In genomic region chr15:45298964-45299378, GRCh38 we compare ENCODE assay signal across 1 cellular context.
A peak's percentile ranks its signal among the peaks of the same experiment; 100 is the strongest.
TF ChIP-seq lines count a peak whose summit lies in the region.
"Not testable (repeated sequence)": the region's sequence is repeated elsewhere in the genome, so short reads cannot be mapped to it uniquely, and the experiment has no call there.

No MANE protein-coding gene starts in this region.

TF ChIP-seq in HepG2, 621 proteins besides CTCF, POLR2A, EP300 and RAD21 (continued from another document and continues in another):
- TF ChIP-seq ZNF644 (CRISPR knock-in tag; IDR thresholded peaks at IDR 0.05; ENCODE audit: low read depth), result peak; percentile 74; the same call in 1 of the 2 replicates
- 0 out of 2 replicates have a peak, but pooled peaks have one; percentile 45 for TF ChIP-seq KAT7 (CRISPR knock-in tag; IDR thresholded peaks at IDR 0.05; ENCODE audit: borderline replicate concordance)
- TF ChIP-seq TP53 (CRISPR knock-in tag; conservative IDR thresholded peaks at IDR 0.05), result 0 out of 2 replicates have a peak, but pooled peaks have one; percentile 51
- peak; percentile 59; the same call in 1 of the 2 replicates for TF ChIP-seq HDAC2 (CRISPR knock-in tag; IDR thresholded peaks at IDR 0.05)
- TF ChIP-seq TCF7 (IDR thresholded peaks at IDR 0.05; ENCODE audit: low read depth), result peak; percentile 42
- peak; percentile 65; the same call in 1 of the 2 replicates for TF ChIP-seq ZMYM3 (CRISPR knock-in tag; IDR thresholded peaks at IDR 0.05)
- peak; percentile 21; the same call in 1 of the 2 replicates for TF ChIP-seq TFDP1 (CRISPR knock-in tag; IDR thresholded peaks at IDR 0.05; ENCODE audit: borderline replicate concordance)
- peak; percentile 69; the same call in 1 of the 2 replicates for TF ChIP-seq RCOR2 (CRISPR knock-in tag; IDR thresholded peaks at IDR 0.05)
- TF ChIP-seq KLF16 (CRISPR knock-in tag; IDR thresholded peaks at IDR 0.05), result peak in 1 of 2 experiments; percentile 64; a peak in 1 of 4 replicates
- peak; percentile 46; the same call in 1 of the 2 replicates for TF ChIP-seq SP5 (CRISPR knock-in tag; IDR thresholded peaks at IDR 0.05; ENCODE audit: borderline replicate concordance, low read depth)
- 0 out of 2 replicates have a peak, but pooled peaks have one; percentile 68 for TF ChIP-seq WIZ (CRISPR knock-in tag; IDR thresholded peaks at IDR 0.05)
- TF ChIP-seq ARID4A (CRISPR knock-in tag; IDR thresholded peaks at IDR 0.05; ENCODE audit: borderline replicate concordance), result peak; percentile 48; the same call in 1 of the 2 replicates
- TF ChIP-seq RXRB (CRISPR knock-in tag; IDR thresholded peaks at IDR 0.05; ENCODE audit: borderline replicate concordance), result peak; percentile 84
- not testable (repeated sequence) for TF ChIP-seq NONO (IDR thresholded peaks at IDR 0.05); HNF1A (IDR thresholded peaks at IDR 0.05; ENCODE audit: low read depth)
- TF ChIP-seq NONO (CRISPR knock-in tag; conservative IDR thresholded peaks at IDR 0.05), result 0 out of 2 replicates have a peak, but pooled peaks have one; percentile 45
- peak; percentile 62; the same call in 1 of the 2 replicates for TF ChIP-seq ZNF205 (CRISPR knock-in tag; IDR thresholded peaks at IDR 0.05)
- peak; percentile 68; the same call in 1 of the 2 replicates for TF ChIP-seq ARNTL (CRISPR knock-in tag; IDR thresholded peaks at IDR 0.05)
- TF ChIP-seq YEATS4 (CRISPR knock-in tag; IDR thresholded peaks at IDR 0.05; ENCODE audit: borderline replicate concordance), result peak; percentile 33; the same call in 1 of the 2 replicates
- TF ChIP-seq ZNF879 (CRISPR knock-in tag; IDR thresholded peaks at IDR 0.05), result peak; percentile 45; the same call in 1 of the 2 replicates
- TF ChIP-seq ELF1 (CRISPR knock-in tag; IDR thresholded peaks at IDR 0.05), result peak; percentile 85
- TF ChIP-seq NFKBIZ (CRISPR knock-in tag; IDR thresholded peaks at IDR 0.05), result peak; percentile 24; the same call in 1 of the 2 replicates
- peak; percentile 82 for TF ChIP-seq PITX1 (CRISPR knock-in tag; IDR thresholded peaks at IDR 0.05)
- peak; percentile 95 for TF ChIP-seq GFI1 (CRISPR knock-in tag; IDR thresholded peaks at IDR 0.05; ENCODE audit: borderline replicate concordance)
- peak; percentile 90 for TF ChIP-seq ZBTB10 (CRISPR knock-in tag; IDR thresholded peaks at IDR 0.05; ENCODE audit: borderline replicate concordance)
- TF ChIP-seq ERF (CRISPR knock-in tag; IDR thresholded peaks at IDR 0.05), result peak; percentile 61; the same call in 1 of the 2 replicates
- 0 out of 2 replicates have a peak, but pooled peaks have one; percentile 50 for TF ChIP-seq ZNF850 (CRISPR knock-in tag; conservative IDR thresholded peaks at IDR 0.05)
- peak; percentile 77; the same call in 1 of the 2 replicates for TF ChIP-seq ZNF609 (CRISPR knock-in tag; IDR thresholded peaks at IDR 0.05; ENCODE audit: borderline replicate concordance)
- peak; percentile 55; the same call in 1 of the 2 replicates for TF ChIP-seq HNF1A (CRISPR knock-in tag; IDR thresholded peaks at IDR 0.05; ENCODE audit: borderline replicate concordance)
- TF ChIP-seq KAT8 (CRISPR knock-in tag; IDR thresholded peaks at IDR 0.05), result 0 out of 2 replicates have a peak, but pooled peaks have one; percentile 55
- peak; percentile 9; the same call in 1 of the 2 replicates for TF ChIP-seq ADNP (CRISPR knock-in tag; IDR thresholded peaks at IDR 0.05)
- TF ChIP-seq UBTF (CRISPR knock-in tag; IDR thresholded peaks at IDR 0.05), result 0 out of 2 replicates have a peak, but pooled peaks have one; percentile 29
- TF ChIP-seq CBFB (CRISPR knock-in tag; IDR thresholded peaks at IDR 0.05), result 0 out of 2 replicates have a peak, but pooled peaks have one; percentile 55
- TF ChIP-seq MIXL1 (CRISPR knock-in tag; IDR thresholded peaks at IDR 0.05), result peak; percentile 58
- TF ChIP-seq ZNF501 (CRISPR knock-in tag; IDR thresholded peaks at IDR 0.05), result peak; percentile 44; the same call in 1 of the 2 replicates
- peak; percentile 63; the same call in 1 of the 2 replicates for TF ChIP-seq ZNF710 (CRISPR knock-in tag; IDR thresholded peaks at IDR 0.05; ENCODE audit: borderline replicate concordance)
